In genomic region chr16:3022697-3023414, GRCh38 we compare ENCODE assay signal across 8 cellular contexts. TPM values are rescaled to one million over a fixed set of nuclear protein-coding genes. Genes with fewer than 3 reads are reported as not detected.
DNase-seq lines count a peak whose midpoint lies in the region; ATAC-seq and TF ChIP-seq lines count a peak whose summit lies in the region.

No MANE protein-coding gene starts in this region.

- peaks cover 53% of the 10 kb centered on the region for H3K4me1 Mint-ChIP-seq in activated CD4-positive, alpha-beta T cell treated with anti-CD3 and anti-CD28 coated beads for 36 hours

- POLR2A ChIA-PET in activated CD4-positive, alpha-beta T cell treated with anti-CD3 and anti-CD28 coated beads for 36 hours (lab: Charles Lee) = interaction anchor here (0.5 to 1.2 kb wide), 5 partner anchors 41 to 191 kb away, joined by 3 to 4 read pairs (median 3); partner anchors contain the start of gene ZSCAN10

- H3K27ac Mint-ChIP-seq in activated CD4-positive, alpha-beta T cell treated with anti-CD3 and anti-CD28 coated beads for 36 hours = peak overlapping the region; percentile 97

- ATAC-seq in activated CD4-positive, alpha-beta T cell treated with anti-CD3 and anti-CD28 coated beads for 36 hours = no peak

- peaks cover 14% of the 10 kb centered on the region for H3K36me3 Mint-ChIP-seq in activated CD4-positive, alpha-beta T cell treated with anti-CD3 and anti-CD28 coated beads for 36 hours (ENCODE audit: low read depth)

- H3K4me3 ChIP-seq in fibroblast of pulmonary artery (replicated peaks; ENCODE audit: low read depth, low read length) = peak overlapping the region; percentile 80
- H3K4me3 ChIP-seq in retinal pigment epithelial cell (ENCODE audit: low read length) = peak overlapping the region; percentile 64

- CTCF ChIA-PET in activated CD4-positive, alpha-beta T cell treated with anti-CD3 and anti-CD28 coated beads for 36 hours (lab: Charles Lee) = interaction anchor here (0.6 to 3.8 kb wide), 8 partner anchors 9 to 727 kb away, joined by 3 to 39 read pairs (median 6); no protein-coding TSS in a partner anchor

- peak overlapping the region; percentile 74 for H3K4me3 Mint-ChIP-seq in activated CD4-positive, alpha-beta T cell treated with anti-CD3 and anti-CD28 coated beads for 36 hours

- peaks cover 5% of the 10 kb centered on the region for H3K27me3 Mint-ChIP-seq in activated CD4-positive, alpha-beta T cell treated with anti-CD3 and anti-CD28 coated beads for 36 hours

- intact Hi-C loops in activated CD4-positive, alpha-beta T cell treated with anti-CD3 and anti-CD28 coated beads for 36 hours (cut with DNase I, micrococcal nuclease) = loop anchor here (5.0 kb wide), 8 partner anchors 34 to 1284 kb away; partner anchors contain the start of genes ADCY9 (in 1 of the 2), CEMP1 (in 1 of the 2), ELOB (in 1 of the 2) and RNPS1 (in 1 of the 2)

- TF ChIP-seq CTCF in fibroblast of pulmonary artery (IDR thresholded peaks at IDR 0.05; ENCODE audit: low read length, missing control alignments) (no peak), retinal pigment epithelial cell (conservative IDR thresholded peaks at IDR 0.05; ENCODE audit: low read depth, low read length) (no peak)

- no peaks in the 10 kb centered on the region for H3K9me3 Mint-ChIP-seq in activated CD4-positive, alpha-beta T cell treated with anti-CD3 and anti-CD28 coated beads for 36 hours (ENCODE audit: low read depth)

- DNase-seq in activated CD4-positive, alpha-beta T cell treated with anti-CD3 and anti-CD28 coated beads for 36 hours = peak; percentile 43
- no peak for DNase-seq in activated CD4-positive, alpha-beta T cell treated with anti-CD3 and anti-CD28 coated beads for 4 hours
- DNase-seq in UCSD-AML1 (lab: John Stamatoyannopoulos, UW; ENCODE audit: unreplicated experiment) (peak; percentile 40), fibroblast of pulmonary artery (ENCODE audit: low read depth) (peak; percentile 40), retinal pigment epithelial cell (ENCODE audit: low read depth) (no peak), epidermal melanocyte (ENCODE audit: insufficient read length, low spot score) (no peak), NCI-H524 (lab: John Stamatoyannopoulos, UW) (no peak), activated gamma-delta T cell (lab: John Stamatoyannopoulos, UW) (no peak)

RNA-seq across cellular contexts. Expression of gene HCFC1R1, which starts 0.9 kb away (rescaled TPM):
- total RNA-seq in activated CD4-positive, alpha-beta T cell treated with anti-CD3 and anti-CD28 coated beads for 36 hours = 10 to 100 TPM; 30.0 to 30.7 TPM

RNA-seq across cellular contexts. Expression of gene THOC6, which starts 1.0 kb away (rescaled TPM):
- 10 to 100 TPM; 46.9 to 50.2 TPM for total RNA-seq in activated CD4-positive, alpha-beta T cell treated with anti-CD3 and anti-CD28 coated beads for 36 hours

RNA-seq across cellular contexts. Expression of gene TNFRSF12A, which starts 2.7 kb away (rescaled TPM):
- total RNA-seq in activated CD4-positive, alpha-beta T cell treated with anti-CD3 and anti-CD28 coated beads for 36 hours = 1 to 10 TPM; 5.4 to 7.7 TPM

RNA-seq across cellular contexts. Expression of gene CLDN6, which starts 4.9 kb away (rescaled TPM):
- total RNA-seq in activated CD4-positive, alpha-beta T cell treated with anti-CD3 and anti-CD28 coated beads for 36 hours = not detected

RNA-seq across cellular contexts. Expression of gene CLDN9, which starts 10.1 kb away (rescaled TPM):
- total RNA-seq in activated CD4-positive, alpha-beta T cell treated with anti-CD3 and anti-CD28 coated beads for 36 hours = not detected

Comparison
In these comparisons a context has a peak if more than half of its experiments do, and no peak if none do; other contexts are left out.
1. DNase-seq: peak in activated CD4-positive, alpha-beta T cell treated with anti-CD3 and anti-CD28 coated beads for 36 hours (single experiment), UCSD-AML1 (single experiment) and fibroblast of pulmonary artery (single experiment); none in activated CD4-positive, alpha-beta T cell treated with anti-CD3 and anti-CD28 coated beads for 4 hours (0 of 2), retinal pigment epithelial cell (single experiment), epidermal melanocyte (single experiment), NCI-H524 (0 of 2) and activated gamma-delta T cell (single experiment).